23 cellular contexts compared by ENCODE assay signal in genomic region chr2:16071039-16071864, GRCh38.
DNase-seq lines count a peak whose midpoint lies in the region; ATAC-seq and TF ChIP-seq lines count a peak whose summit lies in the region.
"Had no signal": no experiment of that assay in that cellular context is flagged by ENCODE, and none has a peak within 500 bp of the region (broad histone marks: within the 10 kb centered on the region; RNA-seq: fewer than 3 reads in every experiment).

No MANE protein-coding gene starts in this region.

- ATAC-seq in HG02981 (IDR thresholded peaks at IDR 0.05; ENCODE audit: unreplicated experiment): no peak
- ATAC-seq in GM19397 (IDR thresholded peaks at IDR 0.05; ENCODE audit: unreplicated experiment): no peak

- H3K9me2 ChIP-seq in hepatocyte (replicated peaks; ENCODE audit: insufficient read depth): no peaks in the 10 kb centered on the region

- H3K36me3 ChIP-seq in Caco-2 (ENCODE audit: control insufficient read depth, insufficient read depth, low read length) (no peaks in the 10 kb centered on the region), hepatocyte (replicated peaks; ENCODE audit: insufficient read depth, low read depth) (no peaks in the 10 kb centered on the region)

- peak overlapping the region; percentile 81 for H3K27ac Mint-ChIP-seq in Caco-2 (ENCODE audit: unreplicated experiment)
- H3K27ac Mint-ChIP-seq: CD4-positive, alpha-beta T cell had no signal

- intact Hi-C loops in Caco-2 (cut with micrococcal nuclease; ENCODE audit: unreplicated experiment): no loop called here

- CTCF ChIA-PET in Caco-2 (lab: Charles Lee) (no interaction called here), HEK293T (lab: Yijun Ruan, JAX) (no interaction called here)

- H3K27me3 Mint-ChIP-seq in Caco-2 (ENCODE audit: insufficient read depth, unreplicated experiment): no peaks in the 10 kb centered on the region
- H3K27me3 Mint-ChIP-seq: CD4-positive, alpha-beta T cell had no signal

- H3K4me3 ChIP-seq in Caco-2 (ENCODE audit: low read depth, low read length) (no peak overlapping the region), hepatocyte (no peak overlapping the region)
- H3K4me3 ChIP-seq: A549, PC-9 had no signal

- peak overlapping the region; percentile 54 for H2AFZ ChIP-seq in hepatocyte
- H2AFZ ChIP-seq: PC-9 had no signal

- peaks cover 34% of the 10 kb centered on the region for H3K4me1 Mint-ChIP-seq in Caco-2 (ENCODE audit: low read depth, unreplicated experiment)

- WGBS in hepatocyte (ENCODE audit: low lambda C conversion rate, missing lambda C conversion rate): 94% methylated on average over 14 of the region's 14 CpGs

- no peak for DNase-seq in Caco-2
- no peak for DNase-seq in hepatocyte (ENCODE audit: low spot score)
- DNase-seq in substantia nigra (lab: John Stamatoyannopoulos, UW): no peak
- DNase-seq in activated CD4-positive, CD25-positive, alpha-beta regulatory T cell treated with anti-CD3 and anti-CD28 coated beads, Interleukin-2, amount 50 U/mL, for 72 hours: no peak
- no peak for DNase-seq in HEK293T (ENCODE audit: extremely low spot score)
- DNase-seq: CD4-positive, alpha-beta T cell; COR-L47; DMS 273 treated with DMSO at 0.1 percent for 48 hours; HCEC 1CT; Karpas-422; MV-4-11; NCI-H1105 treated with DMSO at 0.1 percent for 48 hours; NCI-H2029 treated with DMSO at 0.1 percent for 48 hours; NCI-H226; NCI-H510A treated with DMSO at 0.1 percent for 48 hours; NCI-H748 treated with DMSO at 0.1 percent for 48 hours; PC-9; RPMI8226; SHP77 had no signal

- H3K27ac ChIP-seq in VCaP (peak overlapping the region; percentile 66), hepatocyte (peak overlapping the region; percentile 88), substantia nigra (ENCODE audit: low read depth, low read length, poor library complexity, severe bottlenecking) (peak overlapping the region; percentile 99)
- H3K27ac ChIP-seq: A549, PC-9 had no signal

- POLR2A ChIA-PET in Caco-2 (lab: Charles Lee) (no interaction called here), HEK293T (lab: Yijun Ruan, JAX) (no interaction called here)

- BruUV-seq in Caco-2 (replicated peaks; lab: Mats Ljungman, UMichigan): no TSS peak

- no peaks in the 10 kb centered on the region for H4K20me1 ChIP-seq in hepatocyte (ENCODE audit: insufficient read depth, poor library complexity, severe bottlenecking)

- TF ChIP-seq CTCF in Caco-2 (IDR thresholded peaks at IDR 0.05; ENCODE audit: insufficient read depth in 1 of 2, low read depth in 1 of 2, low read length in 1 of 2, severe bottlenecking in 1 of 2, unreplicated experiment in 1 of 2) (no peak), VCaP (conservative IDR thresholded peaks at IDR 0.05) (no peak), hepatocyte (IDR thresholded peaks at IDR 0.05; ENCODE audit: poor library complexity) (no peak)

- H3K9me3 ChIP-seq in Caco-2 (no peaks in the 10 kb centered on the region), hepatocyte (ENCODE audit: low read depth) (no peaks in the 10 kb centered on the region)
- H3K9me3 ChIP-seq: A549 had no signal

- no peaks in the 10 kb centered on the region for H3K36me3 Mint-ChIP-seq in Caco-2 (ENCODE audit: insufficient read depth, unreplicated experiment)

- H3K4me1 ChIP-seq in Caco-2: peaks cover 42% of the 10 kb centered on the region
- H3K4me1 ChIP-seq in hepatocyte (ENCODE audit: insufficient read depth): peaks cover 33% of the 10 kb centered on the region
- H3K4me1 ChIP-seq: A549 had no signal

- no peak overlapping the region for H3K4me3 Mint-ChIP-seq in Caco-2 (ENCODE audit: unreplicated experiment)
- H3K4me3 Mint-ChIP-seq: CD4-positive, alpha-beta T cell had no signal

- H3K9me3 Mint-ChIP-seq in Caco-2 (ENCODE audit: unreplicated experiment): peaks cover 10% of the 10 kb centered on the region
- H3K9me3 Mint-ChIP-seq: CD4-positive, alpha-beta T cell had no signal

- H3K27me3 ChIP-seq in Caco-2 (replicated peaks; ENCODE audit: control insufficient read depth, insufficient read depth, low read length) (no peaks in the 10 kb centered on the region), hepatocyte (no peaks in the 10 kb centered on the region)

- H3K4me2 ChIP-seq in hepatocyte: no peak overlapping the region
- H3K4me2 ChIP-seq: A549, PC-9 had no signal

- no peaks in the 10 kb centered on the region for H3K79me2 ChIP-seq in hepatocyte

TF ChIP-seq in HEK293T, 16 proteins besides CTCF, POLR2A, EP300 and RAD21:
- TF ChIP-seq FOXM1 (IDR thresholded peaks at IDR 0.05; ENCODE audit: borderline replicate concordance): no peak
- TF ChIP-seq LEF1 (IDR thresholded peaks at IDR 0.05; ENCODE audit: borderline replicate concordance): no peak
- TF ChIP-seq FOXK2 (IDR thresholded peaks at IDR 0.05): no peak
- TF ChIP-seq ZNF384 (IDR thresholded peaks at IDR 0.05): no peak
- no peak for TF ChIP-seq FOXA1 (IDR thresholded peaks at IDR 0.05)
- TF ChIP-seq SP1 (IDR thresholded peaks at IDR 0.05): no peak
- no peak for TF ChIP-seq PKNOX1 (IDR thresholded peaks at IDR 0.05)
- TF ChIP-seq SUZ12 (IDR thresholded peaks at IDR 0.05): no peak
- no peak for TF ChIP-seq ELF4 (IDR thresholded peaks at IDR 0.05)
- no peak for TF ChIP-seq ARNT (IDR thresholded peaks at IDR 0.05)
- no peak for TF ChIP-seq BHLHE40 (IDR thresholded peaks at IDR 0.05; ENCODE audit: borderline replicate concordance)
